In genomic region chr1:119714583-119714982, GRCh38 we compare ENCODE assay signal across 11 cellular contexts. TPM values are rescaled to one million over a fixed set of nuclear protein-coding genes. Genes with fewer than 3 reads are reported as not detected.
DNase-seq lines count a peak whose midpoint lies in the region; FAIRE-seq and TF ChIP-seq lines count a peak whose summit lies in the region.
"Had no signal": no experiment of that assay in that cellular context is flagged by ENCODE, and none has a peak within 500 bp of the region (broad histone marks: within the 10 kb centered on the region; RNA-seq: fewer than 3 reads in every experiment).

No MANE protein-coding gene starts in this region.

- H3K36me3 Mint-ChIP-seq in astrocyte (ENCODE audit: low read depth, unreplicated experiment) = peaks cover 3% of the 10 kb centered on the region

- FAIRE-seq in astrocyte (lab: Jason Lieb, UNC) = no peak

- H3K27ac Mint-ChIP-seq in astrocyte (ENCODE audit: unreplicated experiment) = peak overlapping the region; percentile 98

- peak overlapping the region; percentile 89 for H3K4me3 Mint-ChIP-seq in astrocyte (ENCODE audit: unreplicated experiment)

- peaks cover 4% of the 10 kb centered on the region for H3K27me3 Mint-ChIP-seq in astrocyte (ENCODE audit: low read depth, unreplicated experiment)

- H3K79me2 ChIP-seq in astrocyte (ENCODE audit: insufficient read depth, low read length) = peaks cover 22% of the 10 kb centered on the region

- TF ChIP-seq CTCF in AG10803 (conservative IDR thresholded peaks at IDR 0.05; ENCODE audit: low read length) = no peak
- TF ChIP-seq CTCF in astrocyte (IDR thresholded peaks at IDR 0.05; ENCODE audit: insufficient read depth, low read depth, low read length) = no peak

- peaks cover 34% of the 10 kb centered on the region for H3K4me1 Mint-ChIP-seq in astrocyte (ENCODE audit: low read depth, unreplicated experiment)

- peaks cover 19% of the 10 kb centered on the region for H4K20me1 ChIP-seq in astrocyte (ENCODE audit: insufficient read depth, low read length)

- H3K9ac ChIP-seq in HUES64 (ENCODE audit: low read depth, low read length) = no peak overlapping the region
- no peak overlapping the region for H3K9ac ChIP-seq in astrocyte (ENCODE audit: low read length)

- DNase-seq in AG10803 (ENCODE audit: low read depth) (peak; percentile 55), astrocyte (ENCODE audit: low read depth) (no peak), kidney tubule cell (ENCODE audit: low spot score) (no peak), superior temporal gyrus (ENCODE audit: extremely low spot score) (no peak), GOT3 (lab: John Stamatoyannopoulos, UW) (no peak)
- DNase-seq in stimulated activated CD4-positive, alpha-beta T cell treated with anti-CD3 and anti-CD28 coated beads, Interleukin-1b, Interleukin-23, amount 100 ng/mL, for 48 hours = no peak
- DNase-seq: DMS79, NCI-H1048 had no signal

- no peak overlapping the region for H3K27ac ChIP-seq in HUES64 (ENCODE audit: low read depth, low read length)
- H3K27ac ChIP-seq in astrocyte (ENCODE audit: low read depth, low read length) = no peak overlapping the region
- H3K27ac ChIP-seq in mesodermal cell (ENCODE audit: low read depth, low read length, severe bottlenecking) = no peak overlapping the region

- H3K27me3 ChIP-seq in HUES64 (ENCODE audit: insufficient read depth, low read length) (no peaks in the 10 kb centered on the region), astrocyte (ENCODE audit: insufficient read depth, low read length) (peaks cover 3% of the 10 kb centered on the region)

- H3K9me3 Mint-ChIP-seq in astrocyte (ENCODE audit: unreplicated experiment) = no peaks in the 10 kb centered on the region

- peaks cover 12% of the 10 kb centered on the region for H3K36me3 ChIP-seq in HUES64 (ENCODE audit: insufficient read depth, low read length)
- no peaks in the 10 kb centered on the region for H3K36me3 ChIP-seq in astrocyte (ENCODE audit: insufficient read depth, low read length)
- peaks cover 8% of the 10 kb centered on the region for H3K36me3 ChIP-seq in mesodermal cell (ENCODE audit: control insufficient read depth, insufficient read depth, low read length)

- peak overlapping the region; percentile 99 for H3K4me2 ChIP-seq in astrocyte (ENCODE audit: low read length)

- peaks cover 51% of the 10 kb centered on the region for H3K4me1 ChIP-seq in HUES64 (ENCODE audit: insufficient read depth, low read length)
- peaks cover 12% of the 10 kb centered on the region for H3K4me1 ChIP-seq in astrocyte (ENCODE audit: insufficient read depth, low read length)
- peaks cover 20% of the 10 kb centered on the region for H3K4me1 ChIP-seq in mesodermal cell (ENCODE audit: control insufficient read depth, insufficient read depth, low read length, poor library complexity, severe bottlenecking)

- no peak overlapping the region for H2AFZ ChIP-seq in astrocyte (ENCODE audit: low read depth, low read length)

- H3K4me3 ChIP-seq in AG10803 (ENCODE audit: low read length) (peak overlapping the region; percentile 100), HUES64 (ENCODE audit: low read length) (peak overlapping the region; percentile 80), astrocyte (ENCODE audit: insufficient read depth, low read depth, low read length) (no peak overlapping the region), mesodermal cell (ENCODE audit: extremely low read depth, insufficient read depth, low read length, poor library complexity, severe bottlenecking) (peak overlapping the region; percentile 92)

- H3K9me3 ChIP-seq in HUES64 (ENCODE audit: insufficient read depth, low read depth, low read length) = no peaks in the 10 kb centered on the region
- no peaks in the 10 kb centered on the region for H3K9me3 ChIP-seq in astrocyte (ENCODE audit: insufficient read depth, low read depth, low read length)
- H3K9me3 ChIP-seq in mesodermal cell (ENCODE audit: control insufficient read depth, low read length) = no peaks in the 10 kb centered on the region

- WGBS in HUES64 = 93% methylated on average over 8 of the region's 8 CpGs
- 88 to 93% methylated on average over 5 to 6 of the region's 8 CpGs for WGBS in mesodermal cell (ENCODE audit: insufficient coverage in 2 of 2), 2 experiments

RNA-seq across cellular contexts. Expression of gene PHGDH, which starts 2.8 kb away (rescaled TPM):
- 271 TPM for polyA plus RNA-seq in HUES64 (2013, experiment 1 of 2)
- polyA plus RNA-seq in HUES64 (2013, experiment 2 of 2) = 287 TPM
- 371 and 509 TPM in 2 replicates for total RNA-seq in astrocyte
- 305 TPM for polyA plus RNA-seq in mesodermal cell (2013, experiment 1 of 2)
- 308 TPM for polyA plus RNA-seq in mesodermal cell (2013, experiment 2 of 2)

RNA-seq across cellular contexts. Expression of gene HMGCS2, which starts 54.1 kb away (rescaled TPM):
- polyA plus RNA-seq in HUES64 (2013, experiment 1 of 2) = not detected
- 0.13 TPM for polyA plus RNA-seq in HUES64 (2013, experiment 2 of 2)
- not detected in 2 replicates for total RNA-seq in astrocyte
- not detected for polyA plus RNA-seq in mesodermal cell (2013, experiment 1 of 2)
- 0.40 TPM for polyA plus RNA-seq in mesodermal cell (2013, experiment 2 of 2)
- total RNA-seq: kidney epithelial cell had no signal
